21 cellular contexts compared by ENCODE assay signal in genomic region chr3:112466041-112466440, GRCh38. TPM values are rescaled to one million over a fixed set of nuclear protein-coding genes. Genes with fewer than 3 reads are reported as not detected.
DNase-seq lines count a peak whose midpoint lies in the region; ATAC-seq, FAIRE-seq and TF ChIP-seq lines count a peak whose summit lies in the region.
"Had no signal": no experiment of that assay in that cellular context is flagged by ENCODE, and none has a peak within 500 bp of the region (broad histone marks: within the 10 kb centered on the region; RNA-seq: fewer than 3 reads in every experiment).

No MANE protein-coding gene starts in this region.

- FAIRE-seq in GM19239 (lab: Jason Lieb, UNC) = peak; percentile 33
- FAIRE-seq: D721Med had no signal

- DNase-seq in CD4-positive, alpha-beta T cell = no peak
- DNase-seq in GM19239 (ENCODE audit: insufficient read length, low spot score) (no peak), WTC11 (ENCODE audit: low spot score) (no peak), memory B cell (ENCODE audit: low spot score in 2 of 2) (no peak), kidney glomerular epithelial cell (lab: John Stamatoyannopoulos, UW) (no peak), GOT3 (lab: John Stamatoyannopoulos, UW) (no peak), ureter (ENCODE audit: low spot score) (no peak)
- no peak for DNase-seq in stimulated activated CD4-positive, alpha-beta T cell treated with anti-CD3 and anti-CD28 coated beads, Interleukin-4, amount 100 ng/mL, for 24 hours
- DNase-seq: AML-193; CD4-positive, CD25-positive, alpha-beta regulatory T cell; DND-41; GDM1; H7; NCI-H1436; NCI-H2029 treated with DMSO at 0.1 percent for 48 hours; NCI-H524 treated with DMSO at 0.1 percent for 48 hours; NK-92 treated with Interleukin-12 subunit alpha and Interleukin-12 subunit beta, amount 100 ng/mL, for 24 hours; PC-3 had no signal

- peaks cover 88% of the 10 kb centered on the region for H3K4me1 Mint-ChIP-seq in CD4-positive, alpha-beta T cell (ENCODE audit: low read depth)
- H3K4me1 Mint-ChIP-seq in WTC11 (peaks cover 30% of the 10 kb centered on the region), memory B cell (peaks cover 55% of the 10 kb centered on the region)

- POLR2A ChIA-PET in CD4-positive, alpha-beta T cell (lab: Charles Lee) = interaction anchor here (1.7 to 5.0 kb wide), 2 partner anchors 27 to 34 kb away, joined by 6 to 56 read pairs; partner anchors contain the start of gene BTLA
- POLR2A ChIA-PET in WTC11 (lab: Charles Lee) = no interaction called here

- TF ChIP-seq CTCF in CD4-positive, alpha-beta T cell (IDR thresholded peaks at IDR 0.05) = no peak
- TF ChIP-seq CTCF in WTC11 (IDR thresholded peaks at IDR 0.05) = no peak

- ATAC-seq in CD4-positive, alpha-beta T cell (ENCODE audit: poor library complexity) = no peak
- ATAC-seq in WTC11 (peak; percentile 62), memory B cell (ENCODE audit: low read depth) (no peak)
- ATAC-seq: PC-3 had no signal

- no peaks in the 10 kb centered on the region for H3K9me3 Mint-ChIP-seq in CD4-positive, alpha-beta T cell
- H3K9me3 Mint-ChIP-seq in WTC11 = peaks cover 11% of the 10 kb centered on the region
- no peaks in the 10 kb centered on the region for H3K9me3 Mint-ChIP-seq in memory B cell

- peaks cover 45% of the 10 kb centered on the region for H3K36me3 Mint-ChIP-seq in CD4-positive, alpha-beta T cell (ENCODE audit: low read depth)
- H3K36me3 Mint-ChIP-seq in WTC11 (no peaks in the 10 kb centered on the region), memory B cell (peaks cover 54% of the 10 kb centered on the region)

- intact Hi-C loops in CD4-positive, alpha-beta T cell (cut with DNase I, micrococcal nuclease) = no loop called here

- H3K27ac Mint-ChIP-seq in CD4-positive, alpha-beta T cell = peak overlapping the region; percentile 72
- H3K27ac Mint-ChIP-seq in WTC11 (no peak overlapping the region), memory B cell (peak overlapping the region; percentile 80)

- CTCF ChIA-PET in CD4-positive, alpha-beta T cell (lab: Charles Lee) = interaction anchor here (1.2 to 1.4 kb wide), 2 partner anchors 24 to 173 kb away, joined by 3 to 4 read pairs; no protein-coding TSS in a partner anchor
- CTCF ChIA-PET in WTC11 (lab: Charles Lee) = interaction anchor here (0.7 kb wide), 1 partner anchor 513 kb away, joined by 3 read pairs; no protein-coding TSS in a partner anchor

- H3K27ac ChIP-seq in CD4-positive, alpha-beta T cell (ENCODE audit: low read depth, low read length) = no peak overlapping the region
- H3K27ac ChIP-seq: SK-N-MC had no signal

- H3K9me3 ChIP-seq in CD4-positive, alpha-beta T cell (ENCODE audit: control insufficient read depth, low read length) = no peaks in the 10 kb centered on the region

- no peaks in the 10 kb centered on the region for H3K27me3 Mint-ChIP-seq in CD4-positive, alpha-beta T cell
- no peaks in the 10 kb centered on the region for H3K27me3 Mint-ChIP-seq in WTC11 (ENCODE audit: low read depth)
- no peaks in the 10 kb centered on the region for H3K27me3 Mint-ChIP-seq in memory B cell
- H3K27me3 Mint-ChIP-seq: CD4-positive, CD25-positive, alpha-beta regulatory T cell had no signal

- no peak overlapping the region for H3K4me3 Mint-ChIP-seq in CD4-positive, alpha-beta T cell
- H3K4me3 Mint-ChIP-seq in WTC11 (no peak overlapping the region), memory B cell (no peak overlapping the region)
- H3K4me3 Mint-ChIP-seq: CD4-positive, CD25-positive, alpha-beta regulatory T cell had no signal

- H3K27me3 ChIP-seq in CD4-positive, alpha-beta T cell (ENCODE audit: control insufficient read depth, insufficient read depth, low read length) = no peaks in the 10 kb centered on the region

TF ChIP-seq in WTC11, 78 proteins besides CTCF, POLR2A, EP300 and RAD21:
- TF ChIP-seq ZNF317 (CRISPR knock-in tag; IDR thresholded peaks at IDR 0.05; ENCODE audit: borderline replicate concordance, low read depth) (no peak), ZBTB21 (CRISPR knock-in tag; IDR thresholded peaks at IDR 0.05; ENCODE audit: borderline replicate concordance) (no peak), ATF3 (CRISPR knock-in tag; conservative IDR thresholded peaks at IDR 0.05) (no peak), GRHL2 (CRISPR knock-in tag; IDR thresholded peaks at IDR 0.05; ENCODE audit: insufficient replicate concordance, severe bottlenecking) (no peak), ZNF396 (CRISPR knock-in tag; IDR thresholded peaks at IDR 0.05; ENCODE audit: borderline replicate concordance) (no peak)
- TF ChIP-seq, protein P1, sequence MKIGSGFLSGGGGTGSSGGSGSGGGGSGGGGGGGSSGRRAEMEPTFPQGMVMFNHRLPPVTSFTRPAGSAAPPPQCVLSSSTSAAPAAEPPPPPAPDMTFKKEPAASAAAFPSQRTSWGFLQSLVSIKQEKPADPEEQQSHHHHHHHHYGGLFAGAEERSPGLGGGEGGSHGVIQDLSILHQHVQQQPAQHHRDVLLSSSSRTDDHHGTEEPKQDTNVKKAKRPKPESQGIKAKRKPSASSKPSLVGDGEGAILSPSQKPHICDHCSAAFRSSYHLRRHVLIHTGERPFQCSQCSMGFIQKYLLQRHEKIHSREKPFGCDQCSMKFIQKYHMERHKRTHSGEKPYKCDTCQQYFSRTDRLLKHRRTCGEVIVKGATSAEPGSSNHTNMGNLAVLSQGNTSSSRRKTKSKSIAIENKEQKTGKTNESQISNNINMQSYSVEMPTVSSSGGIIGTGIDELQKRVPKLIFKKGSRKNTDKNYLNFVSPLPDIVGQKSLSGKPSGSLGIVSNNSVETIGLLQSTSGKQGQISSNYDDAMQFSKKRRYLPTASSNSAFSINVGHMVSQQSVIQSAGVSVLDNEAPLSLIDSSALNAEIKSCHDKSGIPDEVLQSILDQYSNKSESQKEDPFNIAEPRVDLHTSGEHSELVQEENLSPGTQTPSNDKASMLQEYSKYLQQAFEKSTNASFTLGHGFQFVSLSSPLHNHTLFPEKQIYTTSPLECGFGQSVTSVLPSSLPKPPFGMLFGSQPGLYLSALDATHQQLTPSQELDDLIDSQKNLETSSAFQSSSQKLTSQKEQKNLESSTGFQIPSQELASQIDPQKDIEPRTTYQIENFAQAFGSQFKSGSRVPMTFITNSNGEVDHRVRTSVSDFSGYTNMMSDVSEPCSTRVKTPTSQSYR (CRISPR knock-in tag; IDR thresholded peaks at IDR 0.05) = no peak
- TF ChIP-seq, protein P2, sequence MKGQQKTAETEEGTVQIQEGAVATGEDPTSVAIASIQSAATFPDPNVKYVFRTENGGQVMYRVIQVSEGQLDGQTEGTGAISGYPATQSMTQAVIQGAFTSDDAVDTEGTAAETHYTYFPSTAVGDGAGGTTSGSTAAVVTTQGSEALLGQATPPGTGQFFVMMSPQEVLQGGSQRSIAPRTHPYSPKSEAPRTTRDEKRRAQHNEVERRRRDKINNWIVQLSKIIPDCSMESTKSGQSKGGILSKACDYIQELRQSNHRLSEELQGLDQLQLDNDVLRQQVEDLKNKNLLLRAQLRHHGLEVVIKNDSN (CRISPR knock-in tag; IDR thresholded peaks at IDR 0.05) = no peak
- TF ChIP-seq, protein P3, sequence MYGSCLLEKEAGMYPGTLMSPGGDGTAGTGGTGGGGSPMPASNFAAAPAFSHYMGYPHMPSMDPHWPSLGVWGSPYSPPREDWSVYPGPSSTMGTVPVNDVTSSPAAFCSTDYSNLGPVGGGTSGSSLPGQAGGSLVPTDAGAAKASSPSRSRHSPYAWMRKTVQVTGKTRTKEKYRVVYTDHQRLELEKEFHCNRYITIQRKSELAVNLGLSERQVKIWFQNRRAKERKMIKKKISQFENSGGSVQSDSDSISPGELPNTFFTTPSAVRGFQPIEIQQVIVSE (CRISPR knock-in tag; IDR thresholded peaks at IDR 0.05; ENCODE audit: borderline replicate concordance) = no peak

RNA-seq across cellular contexts. Expression of gene BTLA, which starts 33.2 kb away (rescaled TPM):
- 1 to 10 TPM; 8.5 to 9.6 TPM for total RNA-seq in CD4-positive, alpha-beta T cell
- total RNA-seq in WTC11 (2021) (0.14 to 0.37 TPM in 2 of 3 replicates, not detected in the other), ureter (0.91 TPM)
- total RNA-seq: H7, HT1080, PC-3 had no signal
